ENCODE assay signal across 11 cellular contexts in the genomic region with DNA sequence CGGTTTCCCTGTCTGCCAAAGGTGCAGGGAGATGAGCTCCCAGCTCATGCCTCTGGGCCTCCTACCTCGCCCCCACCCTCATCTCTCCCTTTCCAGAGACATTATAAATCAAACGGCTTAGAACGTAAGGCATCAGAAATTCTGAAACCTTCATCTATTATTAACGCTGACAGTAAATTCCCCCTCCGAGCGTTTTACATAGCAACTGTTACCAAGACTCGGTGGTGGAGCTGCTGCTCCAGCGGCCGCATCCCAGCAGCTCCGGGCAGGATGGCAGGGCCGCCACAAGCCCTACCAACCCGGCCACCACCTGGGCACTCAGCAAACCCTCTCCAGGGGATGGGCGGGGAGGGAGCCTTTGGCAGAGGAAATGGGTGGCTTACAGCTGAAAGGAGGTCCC.
DNase-seq lines count a peak whose midpoint lies in the region; ATAC-seq and TF ChIP-seq lines count a peak whose summit lies in the region.
"Had no signal": no experiment of that assay in that cellular context is flagged by ENCODE, and none has a peak within 500 bp of the region (broad histone marks: within the 10 kb centered on the region; RNA-seq: fewer than 3 reads in every experiment).

No MANE protein-coding gene starts in this region.

- H3K9me3 Mint-ChIP-seq in glutamatergic neuron (ENCODE audit: unreplicated experiment) (peaks cover 14% of the 10 kb centered on the region), Caco-2 (ENCODE audit: unreplicated experiment) (no peaks in the 10 kb centered on the region)

- no peak for TF ChIP-seq CTCF in glutamatergic neuron (IDR thresholded peaks at IDR 0.05; ENCODE audit: partially characterized antibody, unreplicated experiment)
- TF ChIP-seq CTCF in Caco-2 (IDR thresholded peaks at IDR 0.05; ENCODE audit: insufficient read depth in 1 of 2, low read depth in 1 of 2, low read length in 1 of 2, severe bottlenecking in 1 of 2, unreplicated experiment in 1 of 2), result no peak

- POLR2A ChIA-PET in Caco-2 (lab: Charles Lee), result no interaction called here

- H3K27me3 ChIP-seq in BLaER1, result no peaks in the 10 kb centered on the region
- H3K27me3 ChIP-seq in NT2/D1 (ENCODE audit: insufficient read depth, insufficient read length), result no peaks in the 10 kb centered on the region
- no peaks in the 10 kb centered on the region for H3K27me3 ChIP-seq in Caco-2 (replicated peaks; ENCODE audit: control insufficient read depth, insufficient read depth, low read length)
- H3K27me3 ChIP-seq: cardiac muscle cell had no signal

- H3K9ac ChIP-seq in BLaER1 (peak overlapping the region; percentile 72), NT2/D1 (ENCODE audit: insufficient read length, low read depth) (peak overlapping the region; percentile 10)

- H3K4me3 ChIP-seq in BLaER1 (peak overlapping the region; percentile 39), NT2/D1 (ENCODE audit: insufficient read length, low read depth) (no peak overlapping the region), Caco-2 (ENCODE audit: low read depth, low read length) (no peak overlapping the region)
- H3K4me3 ChIP-seq: cardiac muscle cell had no signal

- H3K27ac Mint-ChIP-seq in glutamatergic neuron (ENCODE audit: unreplicated experiment) (peak overlapping the region; percentile 57), Caco-2 (ENCODE audit: unreplicated experiment) (no peak overlapping the region)

- H3K27me3 Mint-ChIP-seq in glutamatergic neuron (ENCODE audit: unreplicated experiment) (peaks cover 10% of the 10 kb centered on the region), Caco-2 (ENCODE audit: insufficient read depth, unreplicated experiment) (no peaks in the 10 kb centered on the region)

- H4K20me1 ChIP-seq in BLaER1, result peaks cover 89% of the 10 kb centered on the region

- H3K4me3 Mint-ChIP-seq in glutamatergic neuron (ENCODE audit: unreplicated experiment) (peak overlapping the region; percentile 70), Caco-2 (ENCODE audit: unreplicated experiment) (no peak overlapping the region)

- H3K9me3 ChIP-seq in BLaER1 (no peaks in the 10 kb centered on the region), NT2/D1 (ENCODE audit: insufficient read depth, low read length) (no peaks in the 10 kb centered on the region), Caco-2 (no peaks in the 10 kb centered on the region)

- CTCF ChIA-PET in Caco-2 (lab: Charles Lee), result no interaction called here

- peak; percentile 60 for DNase-seq in DMS153 (lab: John Stamatoyannopoulos, UW)
- DNase-seq in NT2/D1 (ENCODE audit: low read depth, low spot score), result no peak
- DNase-seq in glutamatergic neuron, result no peak
- no peak for DNase-seq in Caco-2
- DNase-seq: Calu3, islet precursor cell had no signal

- H3K4me1 Mint-ChIP-seq in glutamatergic neuron (ENCODE audit: low read depth, unreplicated experiment) (peaks cover 37% of the 10 kb centered on the region), Caco-2 (ENCODE audit: low read depth, unreplicated experiment) (no peaks in the 10 kb centered on the region)

- H3K36me3 Mint-ChIP-seq in glutamatergic neuron (ENCODE audit: unreplicated experiment) (no peaks in the 10 kb centered on the region), Caco-2 (ENCODE audit: insufficient read depth, unreplicated experiment) (peaks cover 12% of the 10 kb centered on the region)

- H3K4me1 ChIP-seq in BLaER1 (peaks cover 100% of the 10 kb centered on the region), NT2/D1 (ENCODE audit: insufficient read depth, insufficient read length) (peaks cover 5% of the 10 kb centered on the region), Caco-2 (peaks cover under 1% of the 10 kb centered on the region; the same call in 1 of the 2 replicates)

- H3K27ac ChIP-seq in BLaER1, result peak overlapping the region; percentile 79
- H3K27ac ChIP-seq: cardiac muscle cell had no signal

- no peak for ATAC-seq in GM21825 (IDR thresholded peaks at IDR 0.05; ENCODE audit: unreplicated experiment)
- no peak for ATAC-seq in GM21360 (IDR thresholded peaks at IDR 0.05; ENCODE audit: unreplicated experiment)
- no peak for ATAC-seq in activated CD4-positive, CD25-positive, alpha-beta regulatory T cell treated with anti-CD3 and anti-CD28 coated beads, Interleukin-2, amount 50 U/mL, for 24 hours

- BruUV-seq in Caco-2 (replicated peaks; lab: Mats Ljungman, UMichigan), result no TSS peak

- peaks cover 25% of the 10 kb centered on the region for H3K36me3 ChIP-seq in BLaER1
- H3K36me3 ChIP-seq in NT2/D1 (ENCODE audit: insufficient read depth, insufficient read length, low read length), result no peaks in the 10 kb centered on the region
- no peaks in the 10 kb centered on the region for H3K36me3 ChIP-seq in Caco-2 (ENCODE audit: control insufficient read depth, insufficient read depth, low read length)
- H3K36me3 ChIP-seq: cardiac muscle cell had no signal

- intact Hi-C loops in Caco-2 (cut with micrococcal nuclease; ENCODE audit: unreplicated experiment), result no loop called here

- H3K4me2 ChIP-seq in BLaER1, result peak overlapping the region; percentile 94
